In the genomic region with DNA sequence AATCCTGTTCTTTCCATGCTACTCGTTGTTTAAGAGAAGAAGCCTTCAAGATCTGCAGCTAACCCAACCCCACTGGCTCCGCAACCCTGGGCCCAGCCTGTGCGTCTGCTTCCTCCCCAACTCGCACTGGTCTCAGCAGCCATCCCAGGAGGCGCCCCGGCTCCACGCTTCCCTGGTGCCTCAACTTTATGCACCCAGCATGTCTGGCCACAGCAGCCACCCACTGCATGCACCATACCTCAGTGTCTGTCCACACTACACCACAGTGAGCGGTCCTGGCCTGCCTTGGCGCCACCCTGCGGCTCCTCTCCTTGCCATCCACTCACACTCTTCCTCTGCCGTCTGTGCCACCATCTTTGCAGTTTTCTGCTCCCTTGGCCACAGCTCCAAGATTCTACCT, we compare ENCODE assay signal across 2 cellular contexts.
TF ChIP-seq lines count a peak whose summit lies in the region.

No MANE protein-coding gene starts in this region.

TF ChIP-seq in GM23338, 12 proteins besides CTCF, POLR2A, EP300 and RAD21 (continued from another document):
- no peak for TF ChIP-seq ETS1 (IDR thresholded peaks at IDR 0.05)
- TF ChIP-seq, protein P1, sequence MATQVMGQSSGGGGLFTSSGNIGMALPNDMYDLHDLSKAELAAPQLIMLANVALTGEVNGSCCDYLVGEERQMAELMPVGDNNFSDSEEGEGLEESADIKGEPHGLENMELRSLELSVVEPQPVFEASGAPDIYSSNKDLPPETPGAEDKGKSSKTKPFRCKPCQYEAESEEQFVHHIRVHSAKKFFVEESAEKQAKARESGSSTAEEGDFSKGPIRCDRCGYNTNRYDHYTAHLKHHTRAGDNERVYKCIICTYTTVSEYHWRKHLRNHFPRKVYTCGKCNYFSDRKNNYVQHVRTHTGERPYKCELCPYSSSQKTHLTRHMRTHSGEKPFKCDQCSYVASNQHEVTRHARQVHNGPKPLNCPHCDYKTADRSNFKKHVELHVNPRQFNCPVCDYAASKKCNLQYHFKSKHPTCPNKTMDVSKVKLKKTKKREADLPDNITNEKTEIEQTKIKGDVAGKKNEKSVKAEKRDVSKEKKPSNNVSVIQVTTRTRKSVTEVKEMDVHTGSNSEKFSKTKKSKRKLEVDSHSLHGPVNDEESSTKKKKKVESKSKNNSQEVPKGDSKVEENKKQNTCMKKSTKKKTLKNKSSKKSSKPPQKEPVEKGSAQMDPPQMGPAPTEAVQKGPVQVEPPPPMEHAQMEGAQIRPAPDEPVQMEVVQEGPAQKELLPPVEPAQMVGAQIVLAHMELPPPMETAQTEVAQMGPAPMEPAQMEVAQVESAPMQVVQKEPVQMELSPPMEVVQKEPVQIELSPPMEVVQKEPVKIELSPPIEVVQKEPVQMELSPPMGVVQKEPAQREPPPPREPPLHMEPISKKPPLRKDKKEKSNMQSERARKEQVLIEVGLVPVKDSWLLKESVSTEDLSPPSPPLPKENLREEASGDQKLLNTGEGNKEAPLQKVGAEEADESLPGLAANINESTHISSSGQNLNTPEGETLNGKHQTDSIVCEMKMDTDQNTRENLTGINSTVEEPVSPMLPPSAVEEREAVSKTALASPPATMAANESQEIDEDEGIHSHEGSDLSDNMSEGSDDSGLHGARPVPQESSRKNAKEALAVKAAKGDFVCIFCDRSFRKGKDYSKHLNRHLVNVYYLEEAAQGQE (IDR thresholded peaks at IDR 0.05; ENCODE audit: unreplicated experiment) = no peak
- no peak for TF ChIP-seq STAT1 (IDR thresholded peaks at IDR 0.05; ENCODE audit: unreplicated experiment)
- TF ChIP-seq, protein P2, sequence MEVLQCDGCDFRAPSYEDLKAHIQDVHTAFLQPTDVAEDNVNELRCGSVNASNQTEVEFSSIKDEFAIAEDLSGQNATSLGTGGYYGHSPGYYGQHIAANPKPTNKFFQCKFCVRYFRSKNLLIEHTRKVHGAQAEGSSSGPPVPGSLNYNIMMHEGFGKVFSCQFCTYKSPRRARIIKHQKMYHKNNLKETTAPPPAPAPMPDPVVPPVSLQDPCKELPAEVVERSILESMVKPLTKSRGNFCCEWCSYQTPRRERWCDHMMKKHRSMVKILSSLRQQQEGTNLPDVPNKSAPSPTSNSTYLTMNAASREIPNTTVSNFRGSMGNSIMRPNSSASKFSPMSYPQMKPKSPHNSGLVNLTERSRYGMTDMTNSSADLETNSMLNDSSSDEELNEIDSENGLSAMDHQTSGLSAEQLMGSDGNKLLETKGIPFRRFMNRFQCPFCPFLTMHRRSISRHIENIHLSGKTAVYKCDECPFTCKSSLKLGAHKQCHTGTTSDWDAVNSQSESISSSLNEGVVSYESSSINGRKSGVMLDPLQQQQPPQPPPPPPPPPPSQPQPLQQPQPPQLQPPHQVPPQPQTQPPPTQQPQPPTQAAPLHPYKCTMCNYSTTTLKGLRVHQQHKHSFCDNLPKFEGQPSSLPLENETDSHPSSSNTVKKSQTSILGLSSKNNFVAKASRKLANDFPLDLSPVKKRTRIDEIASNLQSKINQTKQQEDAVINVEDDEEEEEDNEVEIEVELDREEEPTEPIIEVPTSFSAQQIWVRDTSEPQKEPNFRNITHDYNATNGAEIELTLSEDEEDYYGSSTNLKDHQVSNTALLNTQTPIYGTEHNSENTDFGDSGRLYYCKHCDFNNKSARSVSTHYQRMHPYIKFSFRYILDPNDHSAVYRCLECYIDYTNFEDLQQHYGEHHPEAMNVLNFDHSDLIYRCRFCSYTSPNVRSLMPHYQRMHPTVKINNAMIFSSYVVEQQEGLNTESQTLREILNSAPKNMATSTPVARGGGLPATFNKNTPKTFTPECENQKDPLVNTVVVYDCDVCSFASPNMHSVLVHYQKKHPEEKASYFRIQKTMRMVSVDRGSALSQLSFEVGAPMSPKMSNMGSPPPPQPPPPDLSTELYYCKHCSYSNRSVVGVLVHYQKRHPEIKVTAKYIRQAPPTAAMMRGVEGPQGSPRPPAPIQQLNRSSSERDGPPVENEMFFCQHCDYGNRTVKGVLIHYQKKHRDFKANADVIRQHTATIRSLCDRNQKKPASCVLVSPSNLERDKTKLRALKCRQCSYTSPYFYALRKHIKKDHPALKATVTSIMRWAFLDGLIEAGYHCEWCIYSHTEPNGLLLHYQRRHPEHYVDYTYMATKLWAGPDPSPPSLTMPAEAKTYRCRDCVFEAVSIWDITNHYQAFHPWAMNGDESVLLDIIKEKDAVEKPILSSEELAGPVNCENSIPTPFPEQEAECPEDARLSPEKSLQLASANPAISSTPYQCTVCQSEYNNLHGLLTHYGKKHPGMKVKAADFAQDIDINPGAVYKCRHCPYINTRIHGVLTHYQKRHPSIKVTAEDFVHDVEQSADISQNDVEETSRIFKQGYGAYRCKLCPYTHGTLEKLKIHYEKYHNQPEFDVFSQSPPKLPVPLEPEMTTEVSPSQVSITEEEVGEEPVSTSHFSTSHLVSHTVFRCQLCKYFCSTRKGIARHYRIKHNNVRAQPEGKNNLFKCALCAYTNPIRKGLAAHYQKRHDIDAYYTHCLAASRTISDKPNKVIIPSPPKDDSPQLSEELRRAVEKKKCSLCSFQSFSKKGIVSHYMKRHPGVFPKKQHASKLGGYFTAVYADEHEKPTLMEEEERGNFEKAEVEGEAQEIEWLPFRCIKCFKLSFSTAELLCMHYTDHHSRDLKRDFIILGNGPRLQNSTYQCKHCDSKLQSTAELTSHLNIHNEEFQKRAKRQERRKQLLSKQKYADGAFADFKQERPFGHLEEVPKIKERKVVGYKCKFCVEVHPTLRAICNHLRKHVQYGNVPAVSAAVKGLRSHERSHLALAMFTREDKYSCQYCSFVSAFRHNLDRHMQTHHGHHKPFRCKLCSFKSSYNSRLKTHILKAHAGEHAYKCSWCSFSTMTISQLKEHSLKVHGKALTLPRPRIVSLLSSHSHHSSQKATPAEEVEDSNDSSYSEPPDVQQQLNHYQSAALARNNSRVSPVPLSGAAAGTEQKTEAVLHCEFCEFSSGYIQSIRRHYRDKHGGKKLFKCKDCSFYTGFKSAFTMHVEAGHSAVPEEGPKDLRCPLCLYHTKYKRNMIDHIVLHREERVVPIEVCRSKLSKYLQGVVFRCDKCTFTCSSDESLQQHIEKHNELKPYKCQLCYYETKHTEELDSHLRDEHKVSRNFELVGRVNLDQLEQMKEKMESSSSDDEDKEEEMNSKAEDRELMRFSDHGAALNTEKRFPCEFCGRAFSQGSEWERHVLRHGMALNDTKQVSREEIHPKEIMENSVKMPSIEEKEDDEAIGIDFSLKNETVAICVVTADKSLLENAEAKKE (CRISPR knock-in tag; IDR thresholded peaks at IDR 0.05) = no peak
- TF ChIP-seq POLR2AphosphoS5 (IDR thresholded peaks at IDR 0.05; ENCODE audit: low read depth) = no peak
- TF ChIP-seq ZNF331 (CRISPR knock-in tag; IDR thresholded peaks at IDR 0.05; ENCODE audit: low read depth) = no peak
- TF ChIP-seq ZNF114 (CRISPR knock-in tag; IDR thresholded peaks at IDR 0.05) = no peak
- TF ChIP-seq CREB1 (CRISPR knock-in tag; IDR thresholded peaks at IDR 0.05; ENCODE audit: low read depth) = no peak

TF ChIP-seq in K562, 482 proteins besides CTCF, POLR2A, EP300 and RAD21 (continued from another document):
- TF ChIP-seq HMG20B (CRISPR knock-in tag; IDR thresholded peaks at IDR 0.05) (no peak), ZNF12 (CRISPR knock-in tag; IDR thresholded peaks at IDR 0.05) (no peak), NFE2 (IDR thresholded peaks at IDR 0.05; ENCODE audit: low read depth) (no peak), NCOA2 (IDR thresholded peaks at IDR 0.05; ENCODE audit: partially characterized antibody in 2 of 2) (no peak), SAFB2 (IDR thresholded peaks at IDR 0.05; ENCODE audit: borderline replicate concordance, low read depth, low read length, severe bottlenecking) (no peak), E2F3 (CRISPR knock-in tag; IDR thresholded peaks at IDR 0.05) (no peak), MEIS2 (IDR thresholded peaks at IDR 0.05; ENCODE audit: partially characterized antibody) (no peak), TCF3 (CRISPR knock-in tag; IDR thresholded peaks at IDR 0.05) (no peak), MTA2 (IDR thresholded peaks at IDR 0.05; ENCODE audit: low read depth) (no peak), ATF6 (CRISPR knock-in tag; IDR thresholded peaks at IDR 0.05) (no peak), ZNF280A (IDR thresholded peaks at IDR 0.05; ENCODE audit: low read depth, partially characterized antibody) (no peak)
